8 cellular contexts compared by ENCODE assay signal in genomic region chr6:169868458-169868857, GRCh38.
DNase-seq lines count a peak whose midpoint lies in the region; TF ChIP-seq lines count a peak whose summit lies in the region.

No MANE protein-coding gene starts in this region.

- TF ChIP-seq RAD21 in SK-N-SH (IDR thresholded peaks at IDR 0.05; ENCODE audit: low read length), result no peak

- TF ChIP-seq EP300 in SK-N-SH (IDR thresholded peaks at IDR 0.05; ENCODE audit: borderline replicate concordance in 1 of 2, low read depth in 1 of 2, low read length in 1 of 2), result no peak

- no peaks in the 10 kb centered on the region for H3F3A ChIP-seq in SK-N-SH (replicated peaks; ENCODE audit: insufficient read depth)

- H3K9ac ChIP-seq in SK-N-SH, result no peak overlapping the region

- no peak overlapping the region for H3K4me2 ChIP-seq in SK-N-SH

- H3K9me3 ChIP-seq in SK-N-SH, result no peaks in the 10 kb centered on the region

- no peaks in the 10 kb centered on the region for H3K27me3 ChIP-seq in SK-N-SH (ENCODE audit: insufficient read depth)

- H3K79me2 ChIP-seq in SK-N-SH (ENCODE audit: insufficient read depth), result no peaks in the 10 kb centered on the region

- H2AFZ ChIP-seq in SK-N-SH (ENCODE audit: low read depth), result no peak overlapping the region

- no peaks in the 10 kb centered on the region for H4K20me1 ChIP-seq in SK-N-SH (ENCODE audit: insufficient read depth)

- CTCF ChIA-PET in SK-N-SH (lab: Yijun Ruan, JAX), result interaction anchor here (1.4 kb wide), 1 partner anchor 37 kb away, joined by 3 read pairs; no protein-coding TSS in a partner anchor

- DNase-seq in GM12865 (ENCODE audit: low read depth) (peak; percentile 36), NCI-H510A treated with DMSO at 0.1 percent for 48 hours (lab: John Stamatoyannopoulos, UW) (peak; percentile 2), SW 1271 (lab: John Stamatoyannopoulos, UW) (no peak), SK-N-SH (no peak), GOT3 (lab: John Stamatoyannopoulos, UW) (no peak), inferior parietal cortex (ENCODE audit: extremely low spot score) (no peak)
- DNase-seq in activated naive CD4-positive, alpha-beta T cell treated with anti-CD3 and anti-CD28 coated beads, Interleukin-2, amount 50 U/mL, for 16 hours, result peak; percentile 46
- DNase-seq in stimulated activated CD4-positive, alpha-beta T cell treated with anti-CD3 and anti-CD28 coated beads, Interleukin-12 subunit alpha, Interleukin-12 subunit beta, amount 100 ng/mL, for 4 hours, result peak; percentile 4

- 61% methylated on average over 10 of the region's 19 CpGs for WGBS in SK-N-SH (ENCODE audit: low lambda C conversion rate)

- no peak for TF ChIP-seq CTCF in GM12865 (IDR thresholded peaks at IDR 0.05; ENCODE audit: insufficient read depth, low read depth, low read length, missing control alignments)
- TF ChIP-seq CTCF in SK-N-SH (IDR thresholded peaks at IDR 0.05), result no peak

- H3K4me3 ChIP-seq in GM12865 (ENCODE audit: low read depth, low read length) (no peak overlapping the region), SK-N-SH (ENCODE audit: low read depth in 2 of 2, low read length in 1 of 2) (no peak overlapping the region)

- H3K4me1 ChIP-seq in SK-N-SH (ENCODE audit: control insufficient read depth in 1 of 2, insufficient read depth in 2 of 2, low read depth in 1 of 2, low read length in 1 of 2), result no peaks in the 10 kb centered on the region

- no peaks in the 10 kb centered on the region for H3K9me2 ChIP-seq in SK-N-SH

- H3K36me3 ChIP-seq in SK-N-SH (replicated peaks in 1 of 2; ENCODE audit: control insufficient read depth in 1 of 2, insufficient read depth in 2 of 2, low read length in 1 of 2), result no peaks in the 10 kb centered on the region

- POLR2A ChIA-PET in SK-N-SH (lab: Yijun Ruan, JAX), result no interaction called here

- no peak overlapping the region for H3K27ac ChIP-seq in SK-N-SH (ENCODE audit: low read depth in 2 of 2, low read length in 1 of 2)

TF ChIP-seq in SK-N-SH, 30 proteins besides CTCF, POLR2A, EP300 and RAD21:
- no peak for TF ChIP-seq CHD2 (IDR thresholded peaks at IDR 0.05; ENCODE audit: low read length, partially characterized antibody)
- no peak for TF ChIP-seq FOXJ3 (CRISPR knock-in tag; IDR thresholded peaks at IDR 0.05)
- TF ChIP-seq SIN3A (IDR thresholded peaks at IDR 0.05; ENCODE audit: borderline replicate concordance, low read depth, low read length), result no peak
- TF ChIP-seq IRF3 (IDR thresholded peaks at IDR 0.05; ENCODE audit: low read depth, low read length), result no peak
- no peak for TF ChIP-seq FOSL2 (IDR thresholded peaks at IDR 0.05; ENCODE audit: borderline replicate concordance, low read depth)
- TF ChIP-seq JUND (IDR thresholded peaks at IDR 0.05), result no peak
- TF ChIP-seq USF2 (IDR thresholded peaks at IDR 0.05; ENCODE audit: borderline replicate concordance, low read depth, low read length), result no peak
- TF ChIP-seq ZBTB33 (IDR thresholded peaks at IDR 0.05; ENCODE audit: borderline replicate concordance, low read depth), result no peak
- no peak for TF ChIP-seq MAX (IDR thresholded peaks at IDR 0.05; ENCODE audit: low read depth)
TF ChIP-seq in SK-N-SH: peak in this region for 0.

Comparison
In these comparisons a context has a peak if more than half of its experiments do, and no peak if none do; other contexts are left out.
1. DNase-seq: peak in GM12865 (single experiment), NCI-H510A treated with DMSO at 0.1 percent for 48 hours (single experiment), activated naive CD4-positive, alpha-beta T cell treated with anti-CD3 and anti-CD28 coated beads, Interleukin-2, amount 50 U/mL, for 16 hours (single experiment) and stimulated activated CD4-positive, alpha-beta T cell treated with anti-CD3 and anti-CD28 coated beads, Interleukin-12 subunit alpha, Interleukin-12 subunit beta, amount 100 ng/mL, for 4 hours (single experiment); none in SW 1271 (0 of 2), SK-N-SH (single experiment), GOT3 (single experiment) and inferior parietal cortex (single experiment).